In the genomic region with DNA sequence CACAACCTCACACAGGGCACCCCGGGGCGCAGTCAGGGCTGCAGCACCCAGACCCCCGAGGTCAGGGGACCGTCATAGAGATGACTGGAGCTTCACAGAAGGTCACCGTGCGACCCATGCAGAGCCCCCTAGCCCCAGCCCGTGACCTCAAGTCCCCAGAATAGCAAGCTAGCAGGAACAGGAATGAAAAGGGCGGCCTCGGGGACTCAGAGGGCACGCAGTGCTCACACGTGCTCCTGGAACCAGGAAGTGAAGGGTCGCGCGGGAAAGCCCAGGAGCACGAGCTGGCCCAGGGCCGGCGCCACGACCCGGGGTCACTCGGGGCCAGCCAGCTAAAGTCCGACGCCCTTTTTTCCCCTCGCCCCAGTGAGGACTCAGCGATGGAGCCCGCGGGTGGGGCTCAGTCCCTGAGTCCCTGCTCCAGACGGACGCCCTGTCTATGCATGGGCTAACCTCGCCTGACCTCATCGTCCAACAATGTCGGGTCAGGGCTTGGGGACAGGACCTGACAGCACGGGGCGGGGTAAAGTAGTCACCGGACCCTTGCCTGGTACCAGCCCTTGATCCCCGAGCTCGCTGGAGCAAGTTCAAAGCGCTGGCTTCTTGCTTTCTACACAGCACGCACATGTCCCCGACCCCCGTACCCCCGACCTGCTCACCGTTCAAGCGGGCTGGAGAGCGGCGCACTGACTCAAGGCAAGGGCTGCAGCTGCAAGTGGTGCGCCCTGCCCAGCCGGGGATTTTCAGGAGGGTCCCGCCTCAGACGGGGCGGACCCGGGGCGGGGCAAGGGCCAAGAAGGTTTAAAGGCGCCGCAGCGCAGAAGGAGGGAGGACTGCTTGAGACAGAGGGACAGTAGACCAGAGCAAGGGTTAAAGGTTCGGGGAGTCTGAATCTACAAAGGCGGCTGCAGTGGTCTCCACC, we compare ENCODE assay signal across 1 cellular context.
TF ChIP-seq lines count a peak whose summit lies in the region.

A gene (minus strand): TSS at position 717 of the 922 bp plus-strand sequence. CDS start 4,998 bp downstream, outside the sequence.

TF ChIP-seq in K562, 482 proteins besides CTCF, POLR2A, EP300 and RAD21 (continued from another document):
- TF ChIP-seq, protein P1, sequence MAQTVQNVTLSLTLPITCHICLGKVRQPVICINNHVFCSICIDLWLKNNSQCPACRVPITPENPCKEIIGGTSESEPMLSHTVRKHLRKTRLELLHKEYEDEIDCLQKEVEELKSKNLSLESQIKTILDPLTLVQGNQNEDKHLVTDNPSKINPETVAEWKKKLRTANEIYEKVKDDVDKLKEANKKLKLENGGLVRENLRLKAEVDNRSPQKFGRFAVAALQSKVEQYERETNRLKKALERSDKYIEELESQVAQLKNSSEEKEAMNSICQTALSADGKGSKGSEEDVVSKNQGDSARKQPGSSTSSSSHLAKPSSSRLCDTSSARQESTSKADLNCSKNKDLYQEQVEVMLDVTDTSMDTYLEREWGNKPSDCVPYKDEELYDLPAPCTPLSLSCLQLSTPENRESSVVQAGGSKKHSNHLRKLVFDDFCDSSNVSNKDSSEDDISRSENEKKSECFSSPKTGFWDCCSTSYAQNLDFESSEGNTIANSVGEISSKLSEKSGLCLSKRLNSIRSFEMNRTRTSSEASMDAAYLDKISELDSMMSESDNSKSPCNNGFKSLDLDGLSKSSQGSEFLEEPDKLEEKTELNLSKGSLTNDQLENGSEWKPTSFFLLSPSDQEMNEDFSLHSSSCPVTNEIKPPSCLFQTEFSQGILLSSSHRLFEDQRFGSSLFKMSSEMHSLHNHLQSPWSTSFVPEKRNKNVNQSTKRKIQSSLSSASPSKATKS (CRISPR knock-in tag; IDR thresholded peaks at IDR 0.05): no peak
- TF ChIP-seq KHSRP (IDR thresholded peaks at IDR 0.05) (no peak), CBFB (CRISPR knock-in tag; IDR thresholded peaks at IDR 0.05) (0 out of 2 replicates have a peak, but pooled peaks have one; percentile 14), HDGF (IDR thresholded peaks at IDR 0.05) (no peak), POLR2AphosphoS5 (IDR thresholded peaks at IDR 0.05; ENCODE audit: control insufficient read depth, insufficient read depth, low read depth, low read length) (peak; percentile 96), ZBTB17 (CRISPR knock-in tag; IDR thresholded peaks at IDR 0.05) (0 out of 2 replicates have a peak, but pooled peaks have one; percentile 49), ZBTB7A (IDR thresholded peaks at IDR 0.05; ENCODE audit: borderline replicate concordance, control insufficient read depth, low read depth, low read length) (peak; percentile 85), SMARCE1 (IDR thresholded peaks at IDR 0.05) (0 out of 2 replicates have a peak, but pooled peaks have one; percentile 40), TEAD1 (CRISPR knock-in tag; IDR thresholded peaks at IDR 0.05) (peak; percentile 49 to 90; a peak in 3 of 4 replicates), PRMT5 (CRISPR knock-in tag; IDR thresholded peaks at IDR 0.05) (peak; percentile 6; the same call in 1 of the 2 replicates), MBD2 (IDR thresholded peaks at IDR 0.05; ENCODE audit: borderline replicate concordance, low read depth) (peak; percentile 78), ZNF717 (CRISPR knock-in tag; IDR thresholded peaks at IDR 0.05) (0 out of 2 replicates have a peak, but pooled peaks have one; percentile 25), PYGO2 (tag; IDR thresholded peaks at IDR 0.05) (no peak), RFX1 (IDR thresholded peaks at IDR 0.05) (no peak), L3MBTL2 (IDR thresholded peaks at IDR 0.05) (peak; percentile 92), ATF1 (CRISPR knock-in tag; IDR thresholded peaks at IDR 0.05) (no peak), ATF1 (tag; IDR thresholded peaks at IDR 0.05) (peak; percentile 74), ZC3H4 (CRISPR knock-in tag; IDR thresholded peaks at IDR 0.05; ENCODE audit: borderline replicate concordance) (peak; percentile 95), FOXA1 (IDR thresholded peaks at IDR 0.05; ENCODE audit: borderline replicate concordance) (no peak), ZKSCAN8 (CRISPR knock-in tag; IDR thresholded peaks at IDR 0.05) (peak; percentile 63; the same call in 1 of the 2 replicates), POLR2G (IDR thresholded peaks at IDR 0.05; ENCODE audit: low read depth, low read length) (peak; percentile 96), BRD9 (IDR thresholded peaks at IDR 0.05; ENCODE audit: low read depth, partially characterized antibody) (peak; percentile 20), SMAD1 (IDR thresholded peaks at IDR 0.05; ENCODE audit: low read depth, low read length, partially characterized antibody) (peak; percentile 70)
- TF ChIP-seq, protein P2, sequence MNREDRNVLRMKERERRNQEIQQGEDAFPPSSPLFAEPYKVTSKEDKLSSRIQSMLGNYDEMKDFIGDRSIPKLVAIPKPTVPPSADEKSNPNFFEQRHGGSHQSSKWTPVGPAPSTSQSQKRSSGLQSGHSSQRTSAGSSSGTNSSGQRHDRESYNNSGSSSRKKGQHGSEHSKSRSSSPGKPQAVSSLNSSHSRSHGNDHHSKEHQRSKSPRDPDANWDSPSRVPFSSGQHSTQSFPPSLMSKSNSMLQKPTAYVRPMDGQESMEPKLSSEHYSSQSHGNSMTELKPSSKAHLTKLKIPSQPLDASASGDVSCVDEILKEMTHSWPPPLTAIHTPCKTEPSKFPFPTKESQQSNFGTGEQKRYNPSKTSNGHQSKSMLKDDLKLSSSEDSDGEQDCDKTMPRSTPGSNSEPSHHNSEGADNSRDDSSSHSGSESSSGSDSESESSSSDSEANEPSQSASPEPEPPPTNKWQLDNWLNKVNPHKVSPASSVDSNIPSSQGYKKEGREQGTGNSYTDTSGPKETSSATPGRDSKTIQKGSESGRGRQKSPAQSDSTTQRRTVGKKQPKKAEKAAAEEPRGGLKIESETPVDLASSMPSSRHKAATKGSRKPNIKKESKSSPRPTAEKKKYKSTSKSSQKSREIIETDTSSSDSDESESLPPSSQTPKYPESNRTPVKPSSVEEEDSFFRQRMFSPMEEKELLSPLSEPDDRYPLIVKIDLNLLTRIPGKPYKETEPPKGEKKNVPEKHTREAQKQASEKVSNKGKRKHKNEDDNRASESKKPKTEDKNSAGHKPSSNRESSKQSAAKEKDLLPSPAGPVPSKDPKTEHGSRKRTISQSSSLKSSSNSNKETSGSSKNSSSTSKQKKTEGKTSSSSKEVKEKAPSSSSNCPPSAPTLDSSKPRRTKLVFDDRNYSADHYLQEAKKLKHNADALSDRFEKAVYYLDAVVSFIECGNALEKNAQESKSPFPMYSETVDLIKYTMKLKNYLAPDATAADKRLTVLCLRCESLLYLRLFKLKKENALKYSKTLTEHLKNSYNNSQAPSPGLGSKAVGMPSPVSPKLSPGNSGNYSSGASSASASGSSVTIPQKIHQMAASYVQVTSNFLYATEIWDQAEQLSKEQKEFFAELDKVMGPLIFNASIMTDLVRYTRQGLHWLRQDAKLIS (CRISPR knock-in tag; IDR thresholded peaks at IDR 0.05): peak; percentile 89
- TF ChIP-seq, protein P3, sequence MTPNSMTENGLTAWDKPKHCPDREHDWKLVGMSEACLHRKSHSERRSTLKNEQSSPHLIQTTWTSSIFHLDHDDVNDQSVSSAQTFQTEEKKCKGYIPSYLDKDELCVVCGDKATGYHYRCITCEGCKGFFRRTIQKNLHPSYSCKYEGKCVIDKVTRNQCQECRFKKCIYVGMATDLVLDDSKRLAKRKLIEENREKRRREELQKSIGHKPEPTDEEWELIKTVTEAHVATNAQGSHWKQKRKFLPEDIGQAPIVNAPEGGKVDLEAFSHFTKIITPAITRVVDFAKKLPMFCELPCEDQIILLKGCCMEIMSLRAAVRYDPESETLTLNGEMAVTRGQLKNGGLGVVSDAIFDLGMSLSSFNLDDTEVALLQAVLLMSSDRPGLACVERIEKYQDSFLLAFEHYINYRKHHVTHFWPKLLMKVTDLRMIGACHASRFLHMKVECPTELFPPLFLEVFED (CRISPR knock-in tag; conservative IDR thresholded peaks at IDR 0.05): 0 out of 2 replicates have a peak, but pooled peaks have one; percentile 20
- TF ChIP-seq, protein P4, sequence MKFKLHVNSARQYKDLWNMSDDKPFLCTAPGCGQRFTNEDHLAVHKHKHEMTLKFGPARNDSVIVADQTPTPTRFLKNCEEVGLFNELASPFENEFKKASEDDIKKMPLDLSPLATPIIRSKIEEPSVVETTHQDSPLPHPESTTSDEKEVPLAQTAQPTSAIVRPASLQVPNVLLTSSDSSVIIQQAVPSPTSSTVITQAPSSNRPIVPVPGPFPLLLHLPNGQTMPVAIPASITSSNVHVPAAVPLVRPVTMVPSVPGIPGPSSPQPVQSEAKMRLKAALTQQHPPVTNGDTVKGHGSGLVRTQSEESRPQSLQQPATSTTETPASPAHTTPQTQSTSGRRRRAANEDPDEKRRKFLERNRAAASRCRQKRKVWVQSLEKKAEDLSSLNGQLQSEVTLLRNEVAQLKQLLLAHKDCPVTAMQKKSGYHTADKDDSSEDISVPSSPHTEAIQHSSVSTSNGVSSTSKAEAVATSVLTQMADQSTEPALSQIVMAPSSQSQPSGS (CRISPR knock-in tag; IDR thresholded peaks at IDR 0.05): no peak; the same call in 1 of the 2 replicates
- TF ChIP-seq, protein P5, sequence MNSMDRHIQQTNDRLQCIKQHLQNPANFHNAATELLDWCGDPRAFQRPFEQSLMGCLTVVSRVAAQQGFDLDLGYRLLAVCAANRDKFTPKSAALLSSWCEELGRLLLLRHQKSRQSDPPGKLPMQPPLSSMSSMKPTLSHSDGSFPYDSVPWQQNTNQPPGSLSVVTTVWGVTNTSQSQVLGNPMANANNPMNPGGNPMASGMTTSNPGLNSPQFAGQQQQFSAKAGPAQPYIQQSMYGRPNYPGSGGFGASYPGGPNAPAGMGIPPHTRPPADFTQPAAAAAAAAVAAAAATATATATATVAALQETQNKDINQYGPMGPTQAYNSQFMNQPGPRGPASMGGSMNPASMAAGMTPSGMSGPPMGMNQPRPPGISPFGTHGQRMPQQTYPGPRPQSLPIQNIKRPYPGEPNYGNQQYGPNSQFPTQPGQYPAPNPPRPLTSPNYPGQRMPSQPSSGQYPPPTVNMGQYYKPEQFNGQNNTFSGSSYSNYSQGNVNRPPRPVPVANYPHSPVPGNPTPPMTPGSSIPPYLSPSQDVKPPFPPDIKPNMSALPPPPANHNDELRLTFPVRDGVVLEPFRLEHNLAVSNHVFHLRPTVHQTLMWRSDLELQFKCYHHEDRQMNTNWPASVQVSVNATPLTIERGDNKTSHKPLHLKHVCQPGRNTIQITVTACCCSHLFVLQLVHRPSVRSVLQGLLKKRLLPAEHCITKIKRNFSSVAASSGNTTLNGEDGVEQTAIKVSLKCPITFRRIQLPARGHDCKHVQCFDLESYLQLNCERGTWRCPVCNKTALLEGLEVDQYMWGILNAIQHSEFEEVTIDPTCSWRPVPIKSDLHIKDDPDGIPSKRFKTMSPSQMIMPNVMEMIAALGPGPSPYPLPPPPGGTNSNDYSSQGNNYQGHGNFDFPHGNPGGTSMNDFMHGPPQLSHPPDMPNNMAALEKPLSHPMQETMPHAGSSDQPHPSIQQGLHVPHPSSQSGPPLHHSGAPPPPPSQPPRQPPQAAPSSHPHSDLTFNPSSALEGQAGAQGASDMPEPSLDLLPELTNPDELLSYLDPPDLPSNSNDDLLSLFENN (IDR thresholded peaks at IDR 0.05; ENCODE audit: low read depth in 2 of 2, low read length in 2 of 2): peak in 1 of 2 experiments; percentile 70; a peak in 1 of 4 replicates
- TF ChIP-seq, protein P6, sequence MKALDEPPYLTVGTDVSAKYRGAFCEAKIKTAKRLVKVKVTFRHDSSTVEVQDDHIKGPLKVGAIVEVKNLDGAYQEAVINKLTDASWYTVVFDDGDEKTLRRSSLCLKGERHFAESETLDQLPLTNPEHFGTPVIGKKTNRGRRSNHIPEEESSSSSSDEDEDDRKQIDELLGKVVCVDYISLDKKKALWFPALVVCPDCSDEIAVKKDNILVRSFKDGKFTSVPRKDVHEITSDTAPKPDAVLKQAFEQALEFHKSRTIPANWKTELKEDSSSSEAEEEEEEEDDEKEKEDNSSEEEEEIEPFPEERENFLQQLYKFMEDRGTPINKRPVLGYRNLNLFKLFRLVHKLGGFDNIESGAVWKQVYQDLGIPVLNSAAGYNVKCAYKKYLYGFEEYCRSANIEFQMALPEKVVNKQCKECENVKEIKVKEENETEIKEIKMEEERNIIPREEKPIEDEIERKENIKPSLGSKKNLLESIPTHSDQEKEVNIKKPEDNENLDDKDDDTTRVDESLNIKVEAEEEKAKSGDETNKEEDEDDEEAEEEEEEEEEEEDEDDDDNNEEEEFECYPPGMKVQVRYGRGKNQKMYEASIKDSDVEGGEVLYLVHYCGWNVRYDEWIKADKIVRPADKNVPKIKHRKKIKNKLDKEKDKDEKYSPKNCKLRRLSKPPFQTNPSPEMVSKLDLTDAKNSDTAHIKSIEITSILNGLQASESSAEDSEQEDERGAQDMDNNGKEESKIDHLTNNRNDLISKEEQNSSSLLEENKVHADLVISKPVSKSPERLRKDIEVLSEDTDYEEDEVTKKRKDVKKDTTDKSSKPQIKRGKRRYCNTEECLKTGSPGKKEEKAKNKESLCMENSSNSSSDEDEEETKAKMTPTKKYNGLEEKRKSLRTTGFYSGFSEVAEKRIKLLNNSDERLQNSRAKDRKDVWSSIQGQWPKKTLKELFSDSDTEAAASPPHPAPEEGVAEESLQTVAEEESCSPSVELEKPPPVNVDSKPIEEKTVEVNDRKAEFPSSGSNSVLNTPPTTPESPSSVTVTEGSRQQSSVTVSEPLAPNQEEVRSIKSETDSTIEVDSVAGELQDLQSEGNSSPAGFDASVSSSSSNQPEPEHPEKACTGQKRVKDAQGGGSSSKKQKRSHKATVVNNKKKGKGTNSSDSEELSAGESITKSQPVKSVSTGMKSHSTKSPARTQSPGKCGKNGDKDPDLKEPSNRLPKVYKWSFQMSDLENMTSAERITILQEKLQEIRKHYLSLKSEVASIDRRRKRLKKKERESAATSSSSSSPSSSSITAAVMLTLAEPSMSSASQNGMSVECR (CRISPR knock-in tag; IDR thresholded peaks at IDR 0.05): peak; percentile 37; the same call in 1 of the 2 replicates
- TF ChIP-seq, protein P7, sequence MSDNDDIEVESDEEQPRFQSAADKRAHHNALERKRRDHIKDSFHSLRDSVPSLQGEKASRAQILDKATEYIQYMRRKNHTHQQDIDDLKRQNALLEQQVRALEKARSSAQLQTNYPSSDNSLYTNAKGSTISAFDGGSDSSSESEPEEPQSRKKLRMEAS (CRISPR knock-in tag; IDR thresholded peaks at IDR 0.05): peak; percentile 96
- TF ChIP-seq, protein P8, sequence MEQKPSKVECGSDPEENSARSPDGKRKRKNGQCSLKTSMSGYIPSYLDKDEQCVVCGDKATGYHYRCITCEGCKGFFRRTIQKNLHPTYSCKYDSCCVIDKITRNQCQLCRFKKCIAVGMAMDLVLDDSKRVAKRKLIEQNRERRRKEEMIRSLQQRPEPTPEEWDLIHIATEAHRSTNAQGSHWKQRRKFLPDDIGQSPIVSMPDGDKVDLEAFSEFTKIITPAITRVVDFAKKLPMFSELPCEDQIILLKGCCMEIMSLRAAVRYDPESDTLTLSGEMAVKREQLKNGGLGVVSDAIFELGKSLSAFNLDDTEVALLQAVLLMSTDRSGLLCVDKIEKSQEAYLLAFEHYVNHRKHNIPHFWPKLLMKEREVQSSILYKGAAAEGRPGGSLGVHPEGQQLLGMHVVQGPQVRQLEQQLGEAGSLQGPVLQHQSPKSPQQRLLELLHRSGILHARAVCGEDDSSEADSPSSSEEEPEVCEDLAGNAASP (IDR thresholded peaks at IDR 0.05): peak; percentile 92
